In genomic region chr3:4778740-4779139, GRCh38 we compare ENCODE assay signal across 23 cellular contexts.
DNase-seq lines count a peak whose midpoint lies in the region; ATAC-seq lines count a peak whose summit lies in the region.
"Had no signal": no experiment of that assay in that cellular context is flagged by ENCODE, and none has a peak within 500 bp of the region (broad histone marks: within the 10 kb centered on the region; RNA-seq: fewer than 3 reads in every experiment).

No MANE protein-coding gene starts in this region.

- no peaks in the 10 kb centered on the region for H3K27me3 Mint-ChIP-seq in activated CD4-positive, alpha-beta T cell treated with anti-CD3 and anti-CD28 coated beads, Interleukin-2, amount 10 ng/mL, durations not matched to agents 24 days and 14 days
- no peaks in the 10 kb centered on the region for H3K27me3 Mint-ChIP-seq in activated CD8-positive, alpha-beta T cell treated with anti-CD3 and anti-CD28 coated beads, Interleukin-2, amount 10 ng/mL, durations not matched to agents 7 days and 5 days (ENCODE audit: low read depth)
- no peaks in the 10 kb centered on the region for H3K27me3 Mint-ChIP-seq in stimulated activated naive CD8-positive, alpha-beta T cell treated with anti-CD3 and anti-CD28 coated beads, Interleukin-15, amount 100 ng/mL, for 72 hours
- H3K27me3 Mint-ChIP-seq: CD4-positive, alpha-beta T cell; IgD-negative memory B cell had no signal

- peak overlapping the region; percentile 41 for H3K4me3 Mint-ChIP-seq in activated CD4-positive, alpha-beta T cell treated with anti-CD3 and anti-CD28 coated beads, Interleukin-2, amount 10 ng/mL, durations not matched to agents 24 days and 14 days
- no peak overlapping the region for H3K4me3 Mint-ChIP-seq in activated CD8-positive, alpha-beta T cell treated with anti-CD3 and anti-CD28 coated beads, Interleukin-2, amount 10 ng/mL, durations not matched to agents 7 days and 5 days
- no peak overlapping the region for H3K4me3 Mint-ChIP-seq in stimulated activated naive CD8-positive, alpha-beta T cell treated with anti-CD3 and anti-CD28 coated beads, Interleukin-15, amount 100 ng/mL, for 72 hours
- H3K4me3 Mint-ChIP-seq: CD4-positive, alpha-beta T cell had no signal

- POLR2A ChIA-PET in activated CD8-positive, alpha-beta T cell treated with anti-CD3 and anti-CD28 coated beads, Interleukin-2, amount 10 ng/mL, durations not matched to agents 7 days and 5 days (lab: Charles Lee) = interaction anchor here (1.2 to 1.8 kb wide), 3 partner anchors 26 to 56 kb away, joined by 3 to 5 read pairs (median 3); no protein-coding TSS in a partner anchor

- no peak overlapping the region for H3K4me3 ChIP-seq in trophoblast cell (ENCODE audit: low read depth, low read length)

- peaks cover 0 to 2% of the 10 kb centered on the region in 2 experiments for H3K4me1 ChIP-seq in trophoblast cell (ENCODE audit: control insufficient read depth in 1 of 2, insufficient read depth in 2 of 2, low read length in 2 of 2)
- H3K4me1 ChIP-seq: BE2C had no signal

- intact Hi-C loops in activated CD4-positive, alpha-beta T cell treated with anti-CD3 and anti-CD28 coated beads, Interleukin-2, amount 10 ng/mL, durations not matched to agents 24 days and 14 days (cut with micrococcal nuclease) = loop anchor here (5.0 to 10.0 kb wide), 2 partner anchors 129 to 394 kb away; no protein-coding TSS in a partner anchor

- no peak overlapping the region for H4K12ac ChIP-seq in trophoblast cell (ENCODE audit: low read depth, low read length)

- no peak overlapping the region for H3K4me2 ChIP-seq in trophoblast cell (ENCODE audit: low read length)

- H3K27ac Mint-ChIP-seq in activated CD4-positive, alpha-beta T cell treated with anti-CD3 and anti-CD28 coated beads, Interleukin-2, amount 10 ng/mL, durations not matched to agents 24 days and 14 days = peak overlapping the region; percentile 97
- peak overlapping the region; percentile 68 for H3K27ac Mint-ChIP-seq in activated CD8-positive, alpha-beta T cell treated with anti-CD3 and anti-CD28 coated beads, Interleukin-2, amount 10 ng/mL, durations not matched to agents 7 days and 5 days
- peak overlapping the region; percentile 38 to 76 for H3K27ac Mint-ChIP-seq in stimulated activated naive CD8-positive, alpha-beta T cell treated with anti-CD3 and anti-CD28 coated beads, Interleukin-15, amount 100 ng/mL, for 72 hours
- H3K27ac Mint-ChIP-seq: CD4-positive, alpha-beta T cell had no signal

- CTCF ChIA-PET in activated CD8-positive, alpha-beta T cell treated with anti-CD3 and anti-CD28 coated beads, Interleukin-2, amount 10 ng/mL, durations not matched to agents 7 days and 5 days (lab: Charles Lee) = interaction anchor here (1.1 to 3.6 kb wide), 3 partner anchors 9 to 67 kb away, joined by 3 to 16 read pairs (median 4); no protein-coding TSS in a partner anchor

- no peak overlapping the region for H2AFZ ChIP-seq in trophoblast cell (ENCODE audit: insufficient read depth, low read length, poor library complexity)

- H3K27ac ChIP-seq in epithelial cell of prostate = peak overlapping the region; percentile 65
- H3K27ac ChIP-seq in trophoblast cell (ENCODE audit: low read depth, low read length) = no peak overlapping the region
- H3K27ac ChIP-seq: HL-60 had no signal

- no peak overlapping the region for H4K8ac ChIP-seq in trophoblast cell (ENCODE audit: low read depth, low read length)

- no peak overlapping the region for H4K91ac ChIP-seq in trophoblast cell (ENCODE audit: low read depth, low read length)

- H3K4me1 Mint-ChIP-seq in activated CD4-positive, alpha-beta T cell treated with anti-CD3 and anti-CD28 coated beads, Interleukin-2, amount 10 ng/mL, durations not matched to agents 24 days and 14 days = peaks cover 43% of the 10 kb centered on the region
- peaks cover 39% of the 10 kb centered on the region for H3K4me1 Mint-ChIP-seq in activated CD8-positive, alpha-beta T cell treated with anti-CD3 and anti-CD28 coated beads, Interleukin-2, amount 10 ng/mL, durations not matched to agents 7 days and 5 days (ENCODE audit: low read depth)
- H3K4me1 Mint-ChIP-seq in stimulated activated naive CD8-positive, alpha-beta T cell treated with anti-CD3 and anti-CD28 coated beads, Interleukin-15, amount 100 ng/mL, for 72 hours = peaks cover 58% of the 10 kb centered on the region
- H3K4me1 Mint-ChIP-seq: IgD-negative memory B cell had no signal

- no peaks in the 10 kb centered on the region for H3K79me2 ChIP-seq in trophoblast cell (ENCODE audit: control insufficient read depth, insufficient read depth, low read length, poor library complexity)

- ATAC-seq in activated CD8-positive, alpha-beta T cell treated with anti-CD3 and anti-CD28 coated beads, Interleukin-2, amount 10 ng/mL, durations not matched to agents 7 days and 5 days = no peak
- no peak for ATAC-seq in stimulated activated naive CD8-positive, alpha-beta T cell treated with anti-CD3 and anti-CD28 coated beads, Interleukin-15, amount 100 ng/mL, for 72 hours
- ATAC-seq in HG03571 (IDR thresholded peaks at IDR 0.05; ENCODE audit: unreplicated experiment) = no peak

- H3K79me1 ChIP-seq in trophoblast cell (ENCODE audit: low read length) = peaks cover 2% of the 10 kb centered on the region

- no peaks in the 10 kb centered on the region for H3K36me3 ChIP-seq in trophoblast cell (ENCODE audit: control insufficient read depth in 1 of 2, insufficient read depth in 2 of 2, low read length in 2 of 2)

- H3K36me3 Mint-ChIP-seq in activated CD4-positive, alpha-beta T cell treated with anti-CD3 and anti-CD28 coated beads, Interleukin-2, amount 10 ng/mL, durations not matched to agents 24 days and 14 days (ENCODE audit: low read depth) = peaks cover 63% of the 10 kb centered on the region
- H3K36me3 Mint-ChIP-seq in activated CD8-positive, alpha-beta T cell treated with anti-CD3 and anti-CD28 coated beads, Interleukin-2, amount 10 ng/mL, durations not matched to agents 7 days and 5 days (ENCODE audit: low read depth) = peaks cover 71% of the 10 kb centered on the region

- H2BK5ac ChIP-seq in trophoblast cell (ENCODE audit: low read depth, low read length, poor library complexity) = no peak overlapping the region

- H3K9me3 Mint-ChIP-seq in activated CD4-positive, alpha-beta T cell treated with anti-CD3 and anti-CD28 coated beads, Interleukin-2, amount 10 ng/mL, durations not matched to agents 24 days and 14 days = peaks cover 21% of the 10 kb centered on the region
- H3K9me3 Mint-ChIP-seq in activated CD8-positive, alpha-beta T cell treated with anti-CD3 and anti-CD28 coated beads, Interleukin-2, amount 10 ng/mL, durations not matched to agents 7 days and 5 days (ENCODE audit: insufficient read depth) = no peaks in the 10 kb centered on the region
- no peaks in the 10 kb centered on the region for H3K9me3 Mint-ChIP-seq in stimulated activated naive CD8-positive, alpha-beta T cell treated with anti-CD3 and anti-CD28 coated beads, Interleukin-15, amount 100 ng/mL, for 72 hours
- H3K9me3 Mint-ChIP-seq: CD4-positive, alpha-beta T cell; IgD-negative memory B cell had no signal

- H2AK5ac ChIP-seq in trophoblast cell (ENCODE audit: low read length) = no peak overlapping the region

- no peak overlapping the region for H3K18ac ChIP-seq in trophoblast cell (ENCODE audit: low read length)

- H3K27me3 ChIP-seq in trophoblast cell (ENCODE audit: insufficient read depth, low read length) = no peaks in the 10 kb centered on the region
- H3K27me3 ChIP-seq: BE2C had no signal

- H2BK120ac ChIP-seq in trophoblast cell (ENCODE audit: insufficient read depth, low read length, poor library complexity) = no peak overlapping the region

- peaks cover under 1% of the 10 kb centered on the region for H3K9me3 ChIP-seq in trophoblast cell (ENCODE audit: insufficient read depth, low read depth, low read length)
- H3K9me3 ChIP-seq: BE2C had no signal

- WGBS in trophoblast cell (ENCODE audit: extremely low coverage, insufficient coverage, insufficient read length) = no CpG with 5 or more reads among the region's 1 CpG

- no peak overlapping the region for H3K9ac ChIP-seq in trophoblast cell (ENCODE audit: low read length)

- H3K14ac ChIP-seq in trophoblast cell (ENCODE audit: low read length) = no peak overlapping the region

- H2BK12ac ChIP-seq in trophoblast cell (ENCODE audit: low read length) = no peak overlapping the region

- DNase-seq in activated CD4-positive, alpha-beta T cell treated with anti-CD3 and anti-CD28 coated beads, Interleukin-2, amount 10 ng/mL, durations not matched to agents 24 days and 14 days = no peak
- DNase-seq in activated CD4-positive, alpha-beta T cell treated with anti-CD3 and anti-CD28 coated beads, Interleukin-2, amount 50 U/mL, for 1 hour = no peak
- DNase-seq in activated CD8-positive, alpha-beta T cell treated with anti-CD3 and anti-CD28 coated beads, Interleukin-2, amount 10 ng/mL, durations not matched to agents 7 days and 5 days = no peak
- DNase-seq in epithelial cell of prostate (ENCODE audit: low read depth, low spot score) (no peak), SK-N-DZ (ENCODE audit: low spot score) (no peak), trophoblast cell (no peak)
- no peak for DNase-seq in stimulated activated naive CD8-positive, alpha-beta T cell treated with anti-CD3 and anti-CD28 coated beads, Interleukin-15, amount 100 ng/mL, for 72 hours
- DNase-seq: 8988T; BE2C; Calu3; CD4-positive, alpha-beta T cell; DMS53; H7; MV-4-11; NCI-H1417; NCI-H1930; NCI-H2171; NCI-H446 treated with DMSO at 0.1 percent for 48 hours; NK-92 treated with Interleukin-12 subunit alpha and Interleukin-12 subunit beta, amount 100 ng/mL, for 24 hours; SHP77 treated with DMSO at 0.1 percent for 48 hours had no signal

- no peak overlapping the region for H3K4ac ChIP-seq in trophoblast cell (ENCODE audit: low read depth, low read length)

- no peak overlapping the region for H3K23ac ChIP-seq in trophoblast cell (ENCODE audit: low read length)
